Comparison of ENCODE assay signal across 8 cellular contexts in genomic region chr14:105679959-105680736, GRCh38.
DNase-seq lines count a peak whose midpoint lies in the region; ATAC-seq lines count a peak whose summit lies in the region.
"Not testable (repeated sequence)": the region's sequence is repeated elsewhere in the genome, so short reads cannot be mapped to it uniquely, and the experiment has no call there.

No MANE protein-coding gene starts in this region.

- not testable (repeated sequence) for H3K27ac Mint-ChIP-seq in activated T-cell treated with anti-CD3 and anti-CD28 coated beads, Interleukin-2, amount 50 U/mL, for 72 hours; immature natural killer cell

- peak; percentile 22 for DNase-seq in Daoy (ENCODE audit: low read depth)
- DNase-seq in SK-N-MC (ENCODE audit: low read depth, low spot score), result not testable (repeated sequence)
- DNase-seq in activated T-cell treated with anti-CD3 and anti-CD28 coated beads, Interleukin-2, amount 50 U/mL, for 72 hours, result peak; percentile 14 to 20
- DNase-seq in immature natural killer cell, result peak in 2 of 3 donors; percentile 14 to 25
- DNase-seq in stimulated activated CD8-positive, alpha-beta memory T cell treated with anti-CD3 and anti-CD28 coated beads, Interleukin-4, amount 100 ng/mL, for 48 hours, result peak; percentile 40

- not testable (repeated sequence) for H3K36me3 Mint-ChIP-seq in activated T-cell treated with anti-CD3 and anti-CD28 coated beads, Interleukin-2, amount 50 U/mL, for 72 hours (ENCODE audit: insufficient read depth in 2 of 2); immature natural killer cell

- peak overlapping the region; percentile 28; the same call in 1 of the 2 replicates for H3K4me3 ChIP-seq in SK-N-MC

- ATAC-seq in GM19397 (IDR thresholded peaks at IDR 0.05; ENCODE audit: unreplicated experiment), result peak; percentile 51
- peak; percentile 58 for ATAC-seq in HG02678 (IDR thresholded peaks at IDR 0.05; ENCODE audit: unreplicated experiment)
- peak; percentile 40 for ATAC-seq in HG03342 (IDR thresholded peaks at IDR 0.05; ENCODE audit: unreplicated experiment)
- ATAC-seq in activated T-cell treated with anti-CD3 and anti-CD28 coated beads, Interleukin-2, amount 50 U/mL, for 72 hours (replicated peaks in 1 of 2), result peak; percentile 77 to 79

- not testable (repeated sequence) for H3K27me3 Mint-ChIP-seq in activated T-cell treated with anti-CD3 and anti-CD28 coated beads, Interleukin-2, amount 50 U/mL, for 72 hours (ENCODE audit: low read depth); immature natural killer cell (ENCODE audit: low read depth in 3 of 3)

- H3K36me3 ChIP-seq in SK-N-MC (ENCODE audit: insufficient read depth, low read length), result not testable (repeated sequence)

- H3K4me3 Mint-ChIP-seq in activated T-cell treated with anti-CD3 and anti-CD28 coated beads, Interleukin-2, amount 50 U/mL, for 72 hours; immature natural killer cell: not testable (repeated sequence)

- H3K9ac ChIP-seq in SK-N-MC (ENCODE audit: insufficient read length), result not testable (repeated sequence)

- not testable (repeated sequence) for H3K9me3 ChIP-seq in SK-N-MC (ENCODE audit: low read depth, low read length)

- not testable (repeated sequence) for H3K4me1 Mint-ChIP-seq in activated T-cell treated with anti-CD3 and anti-CD28 coated beads, Interleukin-2, amount 50 U/mL, for 72 hours (ENCODE audit: low read depth); immature natural killer cell

- not testable (repeated sequence) for H3K27ac ChIP-seq in SK-N-MC

- H3K9me3 Mint-ChIP-seq in activated T-cell treated with anti-CD3 and anti-CD28 coated beads, Interleukin-2, amount 50 U/mL, for 72 hours; immature natural killer cell: not testable (repeated sequence)
